Comparison of ENCODE assay signal across 13 cellular contexts in the genomic region with DNA sequence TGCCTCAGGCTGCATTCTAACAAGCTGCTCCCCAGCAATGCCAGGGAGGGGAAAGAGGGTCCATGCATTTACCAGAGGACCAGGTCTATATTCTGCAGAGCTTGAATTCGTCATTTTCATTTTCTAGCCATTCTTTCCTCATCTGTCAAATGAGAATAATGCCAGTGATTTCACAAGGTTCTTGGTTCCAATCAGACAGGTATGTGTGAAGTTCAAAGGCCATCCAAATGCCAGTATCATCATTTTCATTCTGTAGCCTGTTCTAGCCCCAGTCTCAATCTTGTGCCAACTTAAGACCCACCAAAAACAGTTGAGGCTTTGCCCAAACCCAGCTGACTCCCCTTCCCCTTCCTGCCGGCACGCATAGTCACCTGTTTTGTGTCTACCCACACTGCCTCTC.
DNase-seq lines count a peak whose midpoint lies in the region; ATAC-seq and TF ChIP-seq lines count a peak whose summit lies in the region.
"Had no signal": no experiment of that assay in that cellular context is flagged by ENCODE, and none has a peak within 500 bp of the region (broad histone marks: within the 10 kb centered on the region; RNA-seq: fewer than 3 reads in every experiment).

No MANE protein-coding gene starts in this region.

- H3K36me3 ChIP-seq in right atrium auricular region (no peaks in the 10 kb centered on the region), lower lobe of right lung (peaks cover 5% of the 10 kb centered on the region), tibial artery (no peaks in the 10 kb centered on the region)

- intact Hi-C loops in Right ventricle myocardium inferior (cut with DNase I) (no loop called here), lower lobe of right lung (cut with DNase I) (no loop called here), tibial artery (cut with DNase I; ENCODE audit: low total_unique reads) (no loop called here)

- peaks cover 2 to 100% of the 10 kb centered on the region in 2 donors for H3K4me1 ChIP-seq in right atrium auricular region
- peaks cover 85% of the 10 kb centered on the region for H3K4me1 ChIP-seq in lower lobe of right lung
- peaks cover 14 to 100% (median 98%) of the 10 kb centered on the region in 4 donors for H3K4me1 ChIP-seq in tibial artery

- H3K9me3 ChIP-seq in right atrium auricular region (no peaks in the 10 kb centered on the region), lower lobe of right lung (no peaks in the 10 kb centered on the region), tibial artery (no peaks in the 10 kb centered on the region)
- H3K9me3 ChIP-seq: body of pancreas had no signal

- H3K27ac ChIP-seq in right atrium auricular region = peak overlapping the region; percentile 84 to 88
- peak overlapping the region; percentile 60 for H3K27ac ChIP-seq in lower lobe of right lung
- peak overlapping the region; percentile 89 to 94 for H3K27ac ChIP-seq in tibial artery
- H3K27ac ChIP-seq: body of pancreas had no signal

- no peaks in the 10 kb centered on the region for H3K27me3 Mint-ChIP-seq in activated T-helper 17 cell treated with anti-CD3 and anti-CD28 coated beads, Interleukin-2, amount 50 U/mL, for 72 hours

- H3K9me3 Mint-ChIP-seq in activated T-helper 17 cell treated with anti-CD3 and anti-CD28 coated beads, Interleukin-2, amount 50 U/mL, for 72 hours = no peaks in the 10 kb centered on the region

- H3K36me3 Mint-ChIP-seq in activated T-helper 17 cell treated with anti-CD3 and anti-CD28 coated beads, Interleukin-2, amount 50 U/mL, for 72 hours (ENCODE audit: low read depth) = peaks cover 8% of the 10 kb centered on the region

- no peaks in the 10 kb centered on the region for H3K27me3 ChIP-seq in right atrium auricular region
- no peaks in the 10 kb centered on the region for H3K27me3 ChIP-seq in lower lobe of right lung (ENCODE audit: low read depth)
- H3K27me3 ChIP-seq in tibial artery = no peaks in the 10 kb centered on the region
- H3K27me3 ChIP-seq: body of pancreas had no signal

- no peak overlapping the region for H3K4me3 ChIP-seq in right atrium auricular region
- no peak overlapping the region for H3K4me3 ChIP-seq in lower lobe of right lung
- no peak overlapping the region for H3K4me3 ChIP-seq in tibial artery
- H3K4me3 ChIP-seq: body of pancreas had no signal

- no peak for ATAC-seq in Right ventricle myocardium inferior
- no peak for ATAC-seq in activated T-helper 17 cell treated with anti-CD3 and anti-CD28 coated beads, Interleukin-2, amount 50 U/mL, for 72 hours (replicated peaks)
- ATAC-seq in lower lobe of right lung = no peak
- ATAC-seq: body of pancreas had no signal

- H3K4me3 Mint-ChIP-seq in activated T-helper 17 cell treated with anti-CD3 and anti-CD28 coated beads, Interleukin-2, amount 50 U/mL, for 72 hours = no peak overlapping the region

- no peak for TF ChIP-seq CTCF in right atrium auricular region (IDR thresholded peaks at IDR 0.05)
- no peak for TF ChIP-seq CTCF in lower lobe of right lung (IDR thresholded peaks at IDR 0.05)
- no peak for TF ChIP-seq CTCF in tibial artery (IDR thresholded peaks at IDR 0.05)

- DNase-seq in right atrium auricular region (ENCODE audit: low spot score) = no peak
- no peak for DNase-seq in Right ventricle myocardium inferior (ENCODE audit: missing footprints)
- DNase-seq in lower lobe of right lung = no peak
- no peak for DNase-seq in tibial artery
- no peak for DNase-seq in NCI-H2107 (lab: John Stamatoyannopoulos, UW)
- no peak for DNase-seq in NCI-H2107 treated with DMSO at 0.1 percent for 48 hours (lab: John Stamatoyannopoulos, UW; ENCODE audit: unreplicated experiment)
- DNase-seq in activated gamma-delta T cell (lab: John Stamatoyannopoulos, UW) = no peak
- DNase-seq: activated CD4-positive, CD25-positive, alpha-beta regulatory T cell; HCEC 1CT; NCI-H1436 treated with DMSO at 0.1 percent for 48 hours; RPMI8226 had no signal

- H3K27ac Mint-ChIP-seq in activated T-helper 17 cell treated with anti-CD3 and anti-CD28 coated beads, Interleukin-2, amount 50 U/mL, for 72 hours = peak overlapping the region; percentile 68

- H3K4me1 Mint-ChIP-seq in activated T-helper 17 cell treated with anti-CD3 and anti-CD28 coated beads, Interleukin-2, amount 50 U/mL, for 72 hours = peaks cover 62% of the 10 kb centered on the region
